15 cellular contexts compared by ENCODE assay signal in the genomic region with DNA sequence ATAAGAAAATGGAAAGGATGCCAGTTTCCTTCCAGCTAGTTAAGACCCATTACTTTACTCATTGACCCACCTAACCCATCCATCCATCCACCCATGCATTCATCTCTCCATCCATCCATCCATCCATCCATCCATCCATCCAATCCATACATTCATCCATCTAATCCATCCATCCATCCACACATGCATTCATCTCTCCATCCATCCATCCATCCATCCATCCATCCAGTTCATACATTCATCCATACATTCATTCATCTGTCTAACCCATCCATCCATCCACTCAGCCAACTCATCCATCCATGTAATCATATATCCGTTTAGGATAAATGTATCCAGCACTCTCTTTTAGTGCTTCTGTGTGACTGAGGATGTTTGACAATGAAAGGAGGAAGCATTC.
DNase-seq lines count a peak whose midpoint lies in the region; ATAC-seq, FAIRE-seq and TF ChIP-seq lines count a peak whose summit lies in the region.
"Had no signal": no experiment of that assay in that cellular context is flagged by ENCODE, and none has a peak within 500 bp of the region (broad histone marks: within the 10 kb centered on the region; RNA-seq: fewer than 3 reads in every experiment).

No MANE protein-coding gene starts in this region.

- 86% methylated on average over 1 of the region's 1 CpG; no CpG with 5 or more reads in 1 of the 2 experiments for WGBS in H1 (ENCODE audit: extremely low coverage in 1 of 2, insufficient coverage in 1 of 2, insufficient read length in 1 of 2, insufficient replicate concordance in 2 of 2, low coverage in 1 of 2, low lambda C conversion rate in 2 of 2, missing lambda C conversion rate in 1 of 2), 2 experiments
- no CpG with 5 or more reads among the region's 1 CpG for WGBS in trophoblast cell (ENCODE audit: extremely low coverage, insufficient coverage, insufficient read length)
- WGBS in hepatocyte (ENCODE audit: low lambda C conversion rate, missing lambda C conversion rate): 93% methylated on average over 1 of the region's 1 CpG

- H2AK5ac ChIP-seq in H1 (ENCODE audit: low read depth, low read length) (0 out of 2 replicates have a peak overlapping the region, but pooled peaks have one; percentile 32), trophoblast cell (ENCODE audit: low read length) (no peak overlapping the region)

- H3K79me1 ChIP-seq in H1 (ENCODE audit: low read depth, low read length) (no peaks in the 10 kb centered on the region), trophoblast cell (ENCODE audit: low read length) (peaks cover 7% of the 10 kb centered on the region)

- H3K4me3 ChIP-seq in H1 (ENCODE audit: extremely low read depth in 1 of 4, insufficient read depth in 2 of 4, low read depth in 3 of 4, low read length in 4 of 4): no peak overlapping the region
- H3K4me3 ChIP-seq in trophoblast cell (ENCODE audit: low read depth, low read length): no peak overlapping the region
- H3K4me3 ChIP-seq in Karpas-422 (ENCODE audit: low read length): no peak overlapping the region
- no peak overlapping the region for H3K4me3 ChIP-seq in mucosa of descending colon
- H3K4me3 ChIP-seq in hepatocyte: no peak overlapping the region
- H3K4me3 ChIP-seq: GM23338 had no signal

- POLR2A ChIA-PET in H1 (lab: Charles Lee; ENCODE audit: partially characterized antibody): no interaction called here

- no peaks in the 10 kb centered on the region for H4K20me1 ChIP-seq in H1 (replicated peaks in 1 of 2; ENCODE audit: control insufficient read depth in 1 of 2, insufficient read depth in 2 of 2, low read length in 2 of 2)
- H4K20me1 ChIP-seq in Karpas-422 (ENCODE audit: insufficient read depth, low read depth, low read length): no peaks in the 10 kb centered on the region
- no peaks in the 10 kb centered on the region for H4K20me1 ChIP-seq in hepatocyte (ENCODE audit: insufficient read depth, poor library complexity, severe bottlenecking)

- TF ChIP-seq RAD21 in H1 (IDR thresholded peaks at IDR 0.05 in 1 of 2, conservative IDR thresholded peaks at IDR 0.05 in 1 of 2; ENCODE audit: low read depth in 2 of 2, low read length in 2 of 2): no peak

- TF ChIP-seq POLR2A in GM12891 (IDR thresholded peaks at IDR 0.05; ENCODE audit: low read depth, low read length): no peak
- no peak for TF ChIP-seq POLR2A in H1 (IDR thresholded peaks at IDR 0.05; ENCODE audit: control extremely low read depth in 1 of 2, low read depth in 2 of 2, low read length in 2 of 2)

- H3K23ac ChIP-seq in H1 (ENCODE audit: insufficient read length) (no peak overlapping the region), trophoblast cell (ENCODE audit: low read length) (no peak overlapping the region)

- H2BK20ac ChIP-seq in H1 (ENCODE audit: low read length): no peak overlapping the region

- H3K14ac ChIP-seq in H1 (ENCODE audit: insufficient read length) (no peak overlapping the region), trophoblast cell (ENCODE audit: low read length) (no peak overlapping the region)

- CTCF ChIA-PET in H1 (lab: Charles Lee; ENCODE audit: partially characterized antibody): interaction anchor here (0.9 to 1.4 kb wide), 5 partner anchors 9 to 176 kb away, joined by 3 to 7 read pairs (median 4); no protein-coding TSS in a partner anchor

- H2BK12ac ChIP-seq in H1 (ENCODE audit: low read depth, low read length) (no peak overlapping the region), trophoblast cell (ENCODE audit: low read length) (no peak overlapping the region)

- no peak for TF ChIP-seq EP300 in H1 (IDR thresholded peaks at IDR 0.05; ENCODE audit: borderline replicate concordance in 1 of 2, low read depth in 2 of 2, low read length in 2 of 2)

- no peak for ATAC-seq in GM18867 (IDR thresholded peaks at IDR 0.05; ENCODE audit: unreplicated experiment)
- ATAC-seq in mucosa of descending colon: no peak

- H3K27ac ChIP-seq in angular gyrus (ENCODE audit: low read depth, low read length) (peak overlapping the region; percentile 7), H1 (ENCODE audit: low read depth, low read length) (no peak overlapping the region), trophoblast cell (ENCODE audit: low read depth, low read length) (peak overlapping the region; percentile 89), Karpas-422 (ENCODE audit: low read length) (no peak overlapping the region), hepatocyte (no peak overlapping the region)
- H3K27ac ChIP-seq: HL-60 had no signal

- no peaks in the 10 kb centered on the region for H3K9me2 ChIP-seq in Karpas-422 (replicated peaks; ENCODE audit: insufficient read depth, low read length)
- no peaks in the 10 kb centered on the region for H3K9me2 ChIP-seq in hepatocyte (replicated peaks; ENCODE audit: insufficient read depth)

- H3K4me1 ChIP-seq in H1 (replicated peaks in 1 of 4; ENCODE audit: control insufficient read depth in 3 of 4, insufficient read depth in 4 of 4, low read length in 3 of 4): peaks cover 0 to 6% (median 4%) of the 10 kb centered on the region in 4 experiments; a peak in 4 of 7 replicates
- H3K4me1 ChIP-seq in trophoblast cell (ENCODE audit: control insufficient read depth in 1 of 2, insufficient read depth in 2 of 2, low read length in 2 of 2): peaks cover 13 to 21% of the 10 kb centered on the region in 2 experiments
- H3K4me1 ChIP-seq in Karpas-422 (ENCODE audit: low read length): peaks cover 28% of the 10 kb centered on the region
- H3K4me1 ChIP-seq in mucosa of descending colon (ENCODE audit: low read depth): no peaks in the 10 kb centered on the region
- no peaks in the 10 kb centered on the region for H3K4me1 ChIP-seq in hepatocyte (ENCODE audit: insufficient read depth)

- no peak overlapping the region for H2BK15ac ChIP-seq in H1 (ENCODE audit: low read length)

- H4K8ac ChIP-seq in H1 (ENCODE audit: extremely low read depth, insufficient read depth, low read length) (no peak overlapping the region), trophoblast cell (ENCODE audit: low read depth, low read length) (no peak overlapping the region)

- H4K91ac ChIP-seq in H1 (replicated peaks; ENCODE audit: insufficient read length, low read length) (no peak overlapping the region), trophoblast cell (ENCODE audit: low read depth, low read length) (no peak overlapping the region)

- H4K5ac ChIP-seq in H1 (ENCODE audit: insufficient read length, low read depth, low read length): no peak overlapping the region

- no peak overlapping the region for H3K9ac ChIP-seq in H1 (replicated peaks in 1 of 4; ENCODE audit: extremely low read depth in 1 of 4, low read depth in 3 of 4, low read length in 3 of 4)
- no peak overlapping the region for H3K9ac ChIP-seq in trophoblast cell (ENCODE audit: low read length)
- no peak overlapping the region for H3K9ac ChIP-seq in Karpas-422 (ENCODE audit: low read length)

- H3K9me3 ChIP-seq in H1 (ENCODE audit: insufficient read depth in 2 of 2, low read depth in 1 of 2, low read length in 1 of 2): no peaks in the 10 kb centered on the region
- no peaks in the 10 kb centered on the region for H3K9me3 ChIP-seq in trophoblast cell (ENCODE audit: insufficient read depth, low read depth, low read length)
- H3K9me3 ChIP-seq in Karpas-422 (ENCODE audit: low read length): no peaks in the 10 kb centered on the region
- no peaks in the 10 kb centered on the region for H3K9me3 ChIP-seq in mucosa of descending colon
- H3K9me3 ChIP-seq in hepatocyte (ENCODE audit: low read depth): no peaks in the 10 kb centered on the region

- peaks cover 5% of the 10 kb centered on the region; the same call in 1 of the 2 replicates for H3K23me2 ChIP-seq in H1 (ENCODE audit: low read depth, low read length)

- H3K18ac ChIP-seq in H1 (ENCODE audit: extremely low read depth, low read length) (no peak overlapping the region), trophoblast cell (ENCODE audit: low read length) (no peak overlapping the region)

- no peaks in the 10 kb centered on the region for H3K27me3 ChIP-seq in H1 (replicated peaks in 1 of 4; ENCODE audit: control insufficient read depth in 3 of 4, extremely low read depth in 1 of 4, insufficient read depth in 3 of 4, low read length in 3 of 4)
- no peaks in the 10 kb centered on the region for H3K27me3 ChIP-seq in trophoblast cell (ENCODE audit: insufficient read depth, low read length)
- H3K27me3 ChIP-seq in Karpas-422 (ENCODE audit: low read length): no peaks in the 10 kb centered on the region
- no peaks in the 10 kb centered on the region for H3K27me3 ChIP-seq in hepatocyte

- no peak overlapping the region for H4K12ac ChIP-seq in trophoblast cell (ENCODE audit: low read depth, low read length)

- peak overlapping the region; percentile 32 for H3K56ac ChIP-seq in H1 (replicated peaks; ENCODE audit: insufficient read length, low read depth, low read length)

- intact Hi-C loops in mucosa of descending colon (cut with DNase I, micrococcal nuclease): no loop called here

- H3K4me2 ChIP-seq in H1 (ENCODE audit: insufficient read depth in 1 of 2, low read depth in 2 of 2, low read length in 2 of 2) (no peak overlapping the region), trophoblast cell (ENCODE audit: low read length) (no peak overlapping the region), Karpas-422 (ENCODE audit: low read depth, low read length, poor library complexity, severe bottlenecking) (no peak overlapping the region), hepatocyte (no peak overlapping the region)
- H3K4me2 ChIP-seq: GM23338 had no signal

- H2AFZ ChIP-seq in H1 (ENCODE audit: low read length): no peak overlapping the region
- H2AFZ ChIP-seq in trophoblast cell (ENCODE audit: insufficient read depth, low read length, poor library complexity): no peak overlapping the region
- H2AFZ ChIP-seq in Karpas-422 (ENCODE audit: low read length): no peak overlapping the region
- H2AFZ ChIP-seq in hepatocyte: no peak overlapping the region
- H2AFZ ChIP-seq: GM23338 had no signal

- FAIRE-seq in GM12891 (lab: Jason Lieb, UNC) (peak; percentile 38), H1 (lab: Jason Lieb, UNC) (no peak)
- FAIRE-seq: A204.1 had no signal

- no peaks in the 10 kb centered on the region for H3K36me3 ChIP-seq in H1 (ENCODE audit: control insufficient read depth in 2 of 4, insufficient read depth in 4 of 4, low read length in 3 of 4)
- H3K36me3 ChIP-seq in trophoblast cell (ENCODE audit: control insufficient read depth in 1 of 2, insufficient read depth in 2 of 2, low read length in 2 of 2): no peaks in the 10 kb centered on the region
- H3K36me3 ChIP-seq in Karpas-422 (ENCODE audit: insufficient read depth, low read length): no peaks in the 10 kb centered on the region
- H3K36me3 ChIP-seq in mucosa of descending colon (ENCODE audit: low read depth): no peaks in the 10 kb centered on the region
- H3K36me3 ChIP-seq in hepatocyte (replicated peaks; ENCODE audit: insufficient read depth, low read depth): no peaks in the 10 kb centered on the region

- DNase-seq in GM12891 (ENCODE audit: insufficient read length, low spot score): no peak
- DNase-seq in H1 (ENCODE audit: low read depth in 1 of 2, low spot score in 2 of 2): no peak
- no peak for DNase-seq in trophoblast cell
- no peak for DNase-seq in Karpas-422
- DNase-seq in mucosa of descending colon: no peak
- no peak for DNase-seq in hepatocyte (ENCODE audit: low spot score)
- DNase-seq: CD4-positive, CD25-positive, alpha-beta regulatory T cell; DMS53; GF-D8; KBM-7 had no signal

- H3K79me2 ChIP-seq in H1 (ENCODE audit: control insufficient read depth in 1 of 2, insufficient read depth in 2 of 2, low read length in 2 of 2) (no peaks in the 10 kb centered on the region), trophoblast cell (ENCODE audit: control insufficient read depth, insufficient read depth, low read length, poor library complexity) (no peaks in the 10 kb centered on the region), Karpas-422 (ENCODE audit: low read length) (no peaks in the 10 kb centered on the region), hepatocyte (no peaks in the 10 kb centered on the region)

- TF ChIP-seq CTCF in H1 (IDR thresholded peaks at IDR 0.05; ENCODE audit: control extremely low read depth in 1 of 3, insufficient read depth in 1 of 3, low read depth in 1 of 3, low read length in 3 of 3): no peak
- no peak for TF ChIP-seq CTCF in mucosa of descending colon (IDR thresholded peaks at IDR 0.05)
- no peak for TF ChIP-seq CTCF in hepatocyte (IDR thresholded peaks at IDR 0.05; ENCODE audit: poor library complexity)

- no peak overlapping the region for H3K4ac ChIP-seq in H1 (replicated peaks; ENCODE audit: insufficient read length, low read depth, low read length)
- no peak overlapping the region for H3K4ac ChIP-seq in trophoblast cell (ENCODE audit: low read depth, low read length)

- H2BK120ac ChIP-seq in H1 (replicated peaks; ENCODE audit: low read depth, low read length) (no peak overlapping the region), trophoblast cell (ENCODE audit: insufficient read depth, low read length, poor library complexity) (no peak overlapping the region)

- no peak overlapping the region for H2BK5ac ChIP-seq in H1 (ENCODE audit: low read depth, low read length)
- no peak overlapping the region for H2BK5ac ChIP-seq in trophoblast cell (ENCODE audit: low read depth, low read length, poor library complexity)

Comparison
In these comparisons a context has a peak if more than half of its experiments do, and no peak if none do; other contexts are left out.
1. H3K27ac ChIP-seq: peak in angular gyrus (single experiment) and trophoblast cell (single experiment); none in H1 (single experiment), Karpas-422 (single experiment) and hepatocyte (single experiment).